In the genomic region with DNA sequence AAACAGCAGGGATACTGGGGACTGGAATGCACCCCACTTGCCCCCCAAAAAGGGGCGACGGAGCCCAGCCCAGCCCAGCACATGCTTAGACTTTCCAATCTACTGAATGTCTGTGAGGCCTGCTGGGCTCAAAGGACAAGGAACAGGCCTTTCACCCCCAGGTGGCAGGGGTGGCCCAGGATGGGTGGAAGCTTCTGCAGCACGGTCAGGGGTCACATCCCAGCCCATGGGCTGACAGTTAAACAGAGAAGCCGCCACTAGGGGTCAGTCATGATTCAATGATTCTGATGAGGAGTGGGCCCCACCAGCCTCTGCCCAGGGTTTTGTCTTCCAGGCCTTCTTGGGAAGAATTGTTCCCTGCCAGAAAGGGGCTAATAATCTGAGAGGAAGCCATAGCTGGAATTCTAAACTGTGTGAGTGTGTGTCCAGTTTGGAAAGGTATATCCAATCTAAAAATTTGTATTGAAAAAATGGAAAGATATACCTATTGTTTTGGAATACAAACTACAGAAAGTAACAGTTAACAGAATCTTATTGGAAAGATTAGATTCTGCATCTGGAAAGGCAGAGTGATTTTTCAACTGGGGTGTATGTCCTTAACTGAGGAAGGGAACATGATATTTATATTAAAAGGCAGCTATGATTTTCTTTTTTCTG, we compare ENCODE assay signal across 9 cellular contexts. TPM values are rescaled to one million over a fixed set of nuclear protein-coding genes. Genes with fewer than 3 reads are reported as not detected.
DNase-seq lines count a peak whose midpoint lies in the region; ATAC-seq, FAIRE-seq and TF ChIP-seq lines count a peak whose summit lies in the region.
"Had no signal": no experiment of that assay in that cellular context is flagged by ENCODE, and none has a peak within 500 bp of the region (broad histone marks: within the 10 kb centered on the region; RNA-seq: fewer than 3 reads in every experiment).

No MANE protein-coding gene starts in this region.

- peak; percentile 59 to 62 for ATAC-seq in activated T-cell treated with anti-CD3 and anti-CD28 coated beads, Interleukin-2, amount 50 U/mL, for 72 hours (replicated peaks in 1 of 2)
- ATAC-seq in HG03354 (IDR thresholded peaks at IDR 0.05; ENCODE audit: poor library complexity, severe bottlenecking, unreplicated experiment) (no peak), GM21390 (IDR thresholded peaks at IDR 0.05; ENCODE audit: unreplicated experiment) (no peak)

- H3K27me3 ChIP-seq in left ventricle myocardium inferior (ENCODE audit: low read depth): peaks cover 41% of the 10 kb centered on the region
- no peaks in the 10 kb centered on the region for H3K27me3 ChIP-seq in small intestine (ENCODE audit: control insufficient read depth in 2 of 2, insufficient read depth in 2 of 2, low read length in 2 of 2)

- H3K9me3 Mint-ChIP-seq in activated T-cell treated with anti-CD3 and anti-CD28 coated beads, Interleukin-2, amount 50 U/mL, for 72 hours: no peaks in the 10 kb centered on the region
- H3K9me3 Mint-ChIP-seq: IgD-negative memory B cell had no signal

- DNase-seq in CMK (ENCODE audit: low read depth) (peak; percentile 40), NOMO-1 treated with DMSO at 0.1 percent for 48 hours (lab: John Stamatoyannopoulos, UW; ENCODE audit: unreplicated experiment) (peak; percentile 22), left ventricle myocardium inferior (no peak), small intestine (peak; percentile 42)
- peak; percentile 62 to 68 for DNase-seq in activated T-cell treated with anti-CD3 and anti-CD28 coated beads, Interleukin-2, amount 50 U/mL, for 72 hours

- H3K27ac Mint-ChIP-seq in activated T-cell treated with anti-CD3 and anti-CD28 coated beads, Interleukin-2, amount 50 U/mL, for 72 hours: no peak overlapping the region
- H3K27ac Mint-ChIP-seq: IgD-negative memory B cell had no signal

- peaks cover 8% of the 10 kb centered on the region for H3K4me1 Mint-ChIP-seq in activated T-cell treated with anti-CD3 and anti-CD28 coated beads, Interleukin-2, amount 50 U/mL, for 72 hours (ENCODE audit: low read depth)

- no peak for FAIRE-seq in small intestine (lab: Jason Lieb, UNC)

- H3K4me1 ChIP-seq in HEK293 (ENCODE audit: control insufficient read depth, insufficient read depth, low read length): peaks cover 2% of the 10 kb centered on the region; the same call in 1 of the 2 replicates
- H3K4me1 ChIP-seq in left ventricle myocardium inferior: peaks cover 12% of the 10 kb centered on the region
- H3K4me1 ChIP-seq in small intestine (ENCODE audit: control insufficient read depth in 2 of 2, insufficient read depth in 1 of 2, low read depth in 1 of 2, low read length in 1 of 2): no peaks in the 10 kb centered on the region

- whole genome bisulfite sequencing in small intestine, 3 donors: 45 to 54% (median 46%) methylated on average over 4 of the region's 4 CpGs

- no peaks in the 10 kb centered on the region for H3K36me3 Mint-ChIP-seq in activated T-cell treated with anti-CD3 and anti-CD28 coated beads, Interleukin-2, amount 50 U/mL, for 72 hours (ENCODE audit: insufficient read depth in 2 of 2)
- H3K36me3 Mint-ChIP-seq: IgD-negative memory B cell had no signal

- CTCF ChIA-PET in HEK293 (lab: Yijun Ruan, JAX): interaction anchor here (0.6 to 5.9 kb wide), 41 partner anchors 8 to 798 kb away, joined by 3 to 119 read pairs (median 4); a partner anchor contains a TSS

- no peak overlapping the region for H3K27ac ChIP-seq in HEK293 (ENCODE audit: extremely low read depth, low read depth, low read length)
- H3K27ac ChIP-seq in left ventricle myocardium inferior (replicated peaks): no peak overlapping the region
- no peak overlapping the region for H3K27ac ChIP-seq in small intestine (ENCODE audit: low read depth in 1 of 2, low read length in 1 of 2)

- intact Hi-C loops in left ventricle myocardium inferior (cut with micrococcal nuclease): no loop called here

- POLR2A ChIA-PET in HEK293 (lab: Yijun Ruan, JAX): no interaction called here

- no peak overlapping the region for H3K4me3 Mint-ChIP-seq in activated T-cell treated with anti-CD3 and anti-CD28 coated beads, Interleukin-2, amount 50 U/mL, for 72 hours

- peaks cover 5% of the 10 kb centered on the region for H3K27me3 Mint-ChIP-seq in activated T-cell treated with anti-CD3 and anti-CD28 coated beads, Interleukin-2, amount 50 U/mL, for 72 hours (ENCODE audit: low read depth)

- H3K36me3 ChIP-seq in HEK293 (ENCODE audit: control insufficient read depth in 2 of 2, insufficient read depth in 1 of 2, low read length in 2 of 2): no peaks in the 10 kb centered on the region
- H3K36me3 ChIP-seq in left ventricle myocardium inferior: no peaks in the 10 kb centered on the region
- no peaks in the 10 kb centered on the region for H3K36me3 ChIP-seq in small intestine (ENCODE audit: control insufficient read depth in 2 of 2, insufficient read depth in 2 of 2, low read length in 2 of 2)

- no peak overlapping the region for H3K4me3 ChIP-seq in HEK293 (ENCODE audit: low read depth, low read length)
- H3K4me3 ChIP-seq in left ventricle myocardium inferior: no peak overlapping the region
- H3K4me3 ChIP-seq in small intestine (ENCODE audit: low read depth in 1 of 2, low read length in 2 of 2): no peak overlapping the region

- TF ChIP-seq CTCF in HEK293 (tag by site-specific recombination; IDR thresholded peaks at IDR 0.05) (peak; percentile 55), left ventricle myocardium inferior (IDR thresholded peaks at IDR 0.05; ENCODE audit: borderline replicate concordance) (peak; percentile 72)

- H3K9me3 ChIP-seq in HEK293 (ENCODE audit: control insufficient read depth, insufficient read depth, low read depth, low read length): no peaks in the 10 kb centered on the region
- peaks cover 2% of the 10 kb centered on the region for H3K9me3 ChIP-seq in left ventricle myocardium inferior (replicated peaks)
- no peaks in the 10 kb centered on the region for H3K9me3 ChIP-seq in small intestine (ENCODE audit: control insufficient read depth, low read depth)

TF ChIP-seq in HEK293, 187 proteins besides CTCF, POLR2A, EP300 and RAD21 (continues in another document):
- TF ChIP-seq ZBTB48 (tag by site-specific recombination; IDR thresholded peaks at IDR 0.05) (0 out of 2 replicates have a peak, but pooled peaks have one; percentile 30), ZBTB20 (tag by site-specific recombination; IDR thresholded peaks at IDR 0.05) (no peak), ZSCAN30 (tag by site-specific recombination; IDR thresholded peaks at IDR 0.05) (0 out of 2 replicates have a peak, but pooled peaks have one; percentile 23), ZNF10 (tag by site-specific recombination; IDR thresholded peaks at IDR 0.05) (peak; percentile 96), ZNF473 (tag by site-specific recombination; IDR thresholded peaks at IDR 0.05) (no peak), IKZF3 (tag by site-specific recombination; IDR thresholded peaks at IDR 0.05) (peak; percentile 35; the same call in 1 of the 2 replicates), ZFP69B (tag by site-specific recombination; IDR thresholded peaks at IDR 0.05) (peak; percentile 100)
- TF ChIP-seq, protein P1, sequence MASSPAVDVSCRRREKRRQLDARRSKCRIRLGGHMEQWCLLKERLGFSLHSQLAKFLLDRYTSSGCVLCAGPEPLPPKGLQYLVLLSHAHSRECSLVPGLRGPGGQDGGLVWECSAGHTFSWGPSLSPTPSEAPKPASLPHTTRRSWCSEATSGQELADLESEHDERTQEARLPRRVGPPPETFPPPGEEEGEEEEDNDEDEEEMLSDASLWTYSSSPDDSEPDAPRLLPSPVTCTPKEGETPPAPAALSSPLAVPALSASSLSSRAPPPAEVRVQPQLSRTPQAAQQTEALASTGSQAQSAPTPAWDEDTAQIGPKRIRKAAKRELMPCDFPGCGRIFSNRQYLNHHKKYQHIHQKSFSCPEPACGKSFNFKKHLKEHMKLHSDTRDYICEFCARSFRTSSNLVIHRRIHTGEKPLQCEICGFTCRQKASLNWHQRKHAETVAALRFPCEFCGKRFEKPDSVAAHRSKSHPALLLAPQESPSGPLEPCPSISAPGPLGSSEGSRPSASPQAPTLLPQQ (tag by site-specific recombination; IDR thresholded peaks at IDR 0.05): peak; percentile 100
- TF ChIP-seq, protein P2, sequence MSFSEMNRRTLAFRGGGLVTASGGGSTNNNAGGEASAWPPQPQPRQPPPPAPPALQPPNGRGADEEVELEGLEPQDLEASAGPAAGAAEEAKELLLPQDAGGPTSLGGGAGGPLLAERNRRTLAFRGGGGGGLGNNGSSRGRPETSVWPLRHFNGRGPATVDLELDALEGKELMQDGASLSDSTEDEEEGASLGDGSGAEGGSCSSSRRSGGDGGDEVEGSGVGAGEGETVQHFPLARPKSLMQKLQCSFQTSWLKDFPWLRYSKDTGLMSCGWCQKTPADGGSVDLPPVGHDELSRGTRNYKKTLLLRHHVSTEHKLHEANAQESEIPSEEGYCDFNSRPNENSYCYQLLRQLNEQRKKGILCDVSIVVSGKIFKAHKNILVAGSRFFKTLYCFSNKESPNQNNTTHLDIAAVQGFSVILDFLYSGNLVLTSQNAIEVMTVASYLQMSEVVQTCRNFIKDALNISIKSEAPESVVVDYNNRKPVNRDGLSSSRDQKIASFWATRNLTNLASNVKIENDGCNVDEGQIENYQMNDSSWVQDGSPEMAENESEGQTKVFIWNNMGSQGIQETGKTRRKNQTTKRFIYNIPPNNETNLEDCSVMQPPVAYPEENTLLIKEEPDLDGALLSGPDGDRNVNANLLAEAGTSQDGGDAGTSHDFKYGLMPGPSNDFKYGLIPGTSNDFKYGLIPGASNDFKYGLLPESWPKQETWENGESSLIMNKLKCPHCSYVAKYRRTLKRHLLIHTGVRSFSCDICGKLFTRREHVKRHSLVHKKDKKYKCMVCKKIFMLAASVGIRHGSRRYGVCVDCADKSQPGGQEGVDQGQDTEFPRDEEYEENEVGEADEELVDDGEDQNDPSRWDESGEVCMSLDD (tag by site-specific recombination; IDR thresholded peaks at IDR 0.05): peak; percentile 57; the same call in 1 of the 2 replicates

RNA-seq across cellular contexts. Expression of a gene that starts 2.2 kb away (rescaled TPM):
- total RNA-seq in activated T-cell treated with anti-CD3 and anti-CD28 coated beads, Interleukin-2, amount 50 U/mL, for 72 hours: not detected
- not detected for total RNA-seq in left ventricle myocardium inferior
- polyA plus RNA-seq in small intestine: 1 to 10 TPM in 1 of 3 donors, not detected in 2; 1.4 TPM
- polyA plus RNA-seq: IgD-negative memory B cell had no signal

RNA-seq across cellular contexts. Expression of a gene that starts 18.0 kb away (rescaled TPM):
- not detected for total RNA-seq in activated T-cell treated with anti-CD3 and anti-CD28 coated beads, Interleukin-2, amount 50 U/mL, for 72 hours
- total RNA-seq in left ventricle myocardium inferior: 0.25 TPM
- 1 to 10 TPM in 1 of 3 donors, not detected in 2; 7.3 TPM for polyA plus RNA-seq in small intestine
- polyA plus RNA-seq: IgD-negative memory B cell had no signal

Comparison
In these comparisons a context has a peak if more than half of its experiments do, and no peak if none do; other contexts are left out.
1. ATAC-seq: peak in activated T-cell treated with anti-CD3 and anti-CD28 coated beads, Interleukin-2, amount 50 U/mL, for 72 hours (2 of 2); none in HG03354 (single experiment) and GM21390 (single experiment).